18 cellular contexts compared by ENCODE assay signal in the genomic region with DNA sequence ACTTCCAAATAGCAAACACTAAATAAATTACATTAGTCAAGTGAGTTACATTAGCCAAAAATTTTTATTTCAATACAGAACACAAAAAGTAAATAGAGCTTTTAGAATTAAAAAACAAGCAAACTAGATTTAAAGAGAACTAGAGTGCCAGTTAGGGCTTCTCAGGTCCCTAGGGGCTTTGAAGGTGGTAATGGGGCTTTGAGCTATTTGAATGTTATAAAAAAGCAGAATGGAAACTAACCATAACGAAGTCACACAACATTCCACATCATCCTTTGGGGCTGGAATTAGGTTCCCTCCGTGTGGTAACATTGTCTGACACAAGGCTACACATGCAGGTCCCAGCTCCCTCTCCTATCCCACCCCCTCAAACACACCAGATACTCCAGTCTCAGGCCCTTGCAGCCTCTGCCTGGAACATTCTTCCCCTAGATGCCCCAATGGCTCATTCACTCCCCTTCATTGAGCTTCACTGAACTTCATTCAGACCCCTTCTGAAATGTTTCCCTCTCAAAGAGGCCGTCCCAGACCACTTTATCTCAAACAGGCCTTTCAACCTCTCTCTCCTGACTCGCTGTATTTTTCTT. TPM values are rescaled to one million over a fixed set of nuclear protein-coding genes. Genes with fewer than 3 reads are reported as not detected.
DNase-seq lines count a peak whose midpoint lies in the region; ATAC-seq, FAIRE-seq and TF ChIP-seq lines count a peak whose summit lies in the region.
"Had no signal": no experiment of that assay in that cellular context is flagged by ENCODE, and none has a peak within 500 bp of the region (broad histone marks: within the 10 kb centered on the region; RNA-seq: fewer than 3 reads in every experiment).

No MANE protein-coding gene starts in this region.

- H3K27ac ChIP-seq in KMS-11 = no peak overlapping the region
- no peak overlapping the region for H3K27ac ChIP-seq in GM12878 (ENCODE audit: control insufficient read depth, insufficient read depth)
- H3K27ac ChIP-seq: C4-2B had no signal

- no peaks in the 10 kb centered on the region for H3K4me1 Mint-ChIP-seq in activated CD4-positive, alpha-beta T cell treated with anti-CD3 and anti-CD28 coated beads, Interleukin-2, amount 10 ng/mL, durations not matched to agents 7 days and 5 days
- peaks cover 33% of the 10 kb centered on the region for H3K4me1 Mint-ChIP-seq in activated T-cell treated with anti-CD3 and anti-CD28 coated beads, Interleukin-2, amount 50 U/mL, for 4 hours (ENCODE audit: low read depth)

- RAD21 ChIA-PET in GM12878 (lab: Charles Lee; ENCODE audit: unreplicated experiment) = no interaction called here

- 11% methylated on average over 4 of the region's 4 CpGs for WGBS in GM12878 (ENCODE audit: insufficient coverage, insufficient replicate concordance, low lambda C conversion rate, missing lambda C conversion rate)

- peak overlapping the region; percentile 59; the same call in 1 of the 2 replicates for H3K4me2 ChIP-seq in KMS-11
- H3K4me2 ChIP-seq in GM12878 (ENCODE audit: control insufficient read depth, insufficient read depth) = no peak overlapping the region
- H3K4me2 ChIP-seq in skeletal muscle satellite cell (ENCODE audit: low read length) = peak overlapping the region; percentile 54

- no peak for ATAC-seq in GM12878
- ATAC-seq in HG02610 (IDR thresholded peaks at IDR 0.05; ENCODE audit: unreplicated experiment) = no peak
- ATAC-seq in activated T-cell treated with anti-CD3 and anti-CD28 coated beads, Interleukin-2, amount 50 U/mL, for 4 hours = no peak
- ATAC-seq: activated CD4-positive, CD25-positive, alpha-beta regulatory T cell treated with anti-CD3 and anti-CD28 coated beads, Interleukin-2, amount 50 U/mL, for 24 hours had no signal

- BruUV-seq in GM12878 (replicated peaks; lab: Mats Ljungman, UMichigan) = no TSS peak

- H3K9me3 ChIP-seq in GM12878 (replicated peaks; ENCODE audit: control insufficient read depth, insufficient read depth, low read length) (no peaks in the 10 kb centered on the region), skeletal muscle satellite cell (replicated peaks; ENCODE audit: low read length) (no peaks in the 10 kb centered on the region)

- H3K36me3 ChIP-seq in KMS-11 (ENCODE audit: insufficient read depth) (no peaks in the 10 kb centered on the region), GM12878 (ENCODE audit: control insufficient read depth in 2 of 2, insufficient read depth in 2 of 2, low read length in 1 of 2) (no peaks in the 10 kb centered on the region), skeletal muscle satellite cell (ENCODE audit: insufficient read depth, low read length) (no peaks in the 10 kb centered on the region)

- TF ChIP-seq EP300 in GM12878 (IDR thresholded peaks at IDR 0.05; ENCODE audit: borderline replicate concordance in 1 of 2, control insufficient read depth in 1 of 2, low read depth in 2 of 2, low read length in 2 of 2) = no peak

- H4K20me1 ChIP-seq in KMS-11 (ENCODE audit: insufficient read depth) = no peaks in the 10 kb centered on the region
- no peaks in the 10 kb centered on the region for H4K20me1 ChIP-seq in GM12878 (ENCODE audit: control insufficient read depth, insufficient read depth)

- no peak for TF ChIP-seq RAD21 in GM12878 (IDR thresholded peaks at IDR 0.05; ENCODE audit: insufficient read depth, low read depth, low read length)

- POLR2A ChIA-PET in GM12878 (lab: Charles Lee) = no interaction called here
- POLR2A ChIA-PET in activated CD4-positive, alpha-beta T cell treated with anti-CD3 and anti-CD28 coated beads, Interleukin-2, amount 10 ng/mL, durations not matched to agents 7 days and 5 days (lab: Charles Lee) = no interaction called here

- H3K9ac ChIP-seq in KMS-11 (no peak overlapping the region), GM12878 (ENCODE audit: control insufficient read depth, insufficient read depth, low read length) (no peak overlapping the region), skeletal muscle satellite cell (ENCODE audit: low read depth, low read length) (peak overlapping the region; percentile 24)

- H3K36me3 Mint-ChIP-seq in activated CD4-positive, alpha-beta T cell treated with anti-CD3 and anti-CD28 coated beads, Interleukin-2, amount 10 ng/mL, durations not matched to agents 7 days and 5 days (ENCODE audit: low read depth) = no peaks in the 10 kb centered on the region
- peaks cover 19% of the 10 kb centered on the region for H3K36me3 Mint-ChIP-seq in activated T-cell treated with anti-CD3 and anti-CD28 coated beads, Interleukin-2, amount 50 U/mL, for 4 hours (ENCODE audit: insufficient read depth)

- no peaks in the 10 kb centered on the region for H3K27me3 ChIP-seq in KMS-11 (ENCODE audit: insufficient read depth, low read depth)
- peaks cover 0 to 5% of the 10 kb centered on the region in 2 experiments; a peak in 2 of 4 replicates for H3K27me3 ChIP-seq in GM12878 (replicated peaks in 1 of 2; ENCODE audit: control insufficient read depth in 2 of 2, insufficient read depth in 2 of 2, low read length in 1 of 2)
- H3K27me3 ChIP-seq in skeletal muscle satellite cell (ENCODE audit: control insufficient read depth, insufficient read depth, low read length) = no peaks in the 10 kb centered on the region

- FAIRE-seq in GM12878 (lab: Jason Lieb, UNC) = no peak

- H2AFZ ChIP-seq in KMS-11 (ENCODE audit: low read depth) (no peak overlapping the region), GM12878 (ENCODE audit: control insufficient read depth, low read depth, low read length) (no peak overlapping the region)

- DNase-seq in CD1c-positive myeloid dendritic cell (ENCODE audit: extremely low spot score) = peak; percentile 15
- DNase-seq in GM12878 (ENCODE audit: low read depth, low spot score) = no peak
- no peak for DNase-seq in activated CD4-positive, alpha-beta T cell treated with anti-CD3 and anti-CD28 coated beads, Interleukin-2, amount 10 ng/mL, durations not matched to agents 7 days and 5 days
- no peak for DNase-seq in activated T-cell treated with anti-CD3 and anti-CD28 coated beads, Interleukin-2, amount 50 U/mL, for 4 hours
- DNase-seq: activated effector memory CD4-positive, alpha-beta T cell treated with Interleukin-2 at 50 U/mL for 16 hours; DMS53; head of caudate nucleus; MM.1S; NCI-H187 treated with DMSO at 0.1 percent for 48 hours; Right ventricle myocardium superior; stimulated activated CD4-positive, alpha-beta T cell treated with anti-CD3 and anti-CD28 coated beads, Interleukin-4, amount 100 ng/mL, for 1 hour; T-helper 2 cell had no signal

- SMC1A ChIA-PET in GM12878 (lab: Charles Lee; ENCODE audit: uncharacterized antibody, unreplicated experiment) = interaction anchor here (0.7 kb wide), 1 partner anchor 290 kb away, joined by 3 read pairs; no protein-coding TSS in a partner anchor

- intact Hi-C loops in GM12878 (cut with micrococcal nuclease; ENCODE audit: unreplicated experiment) = no loop called here

- CTCF ChIA-PET in GM12878 (lab: Yijun Ruan, JAX) = no interaction called here
- CTCF ChIA-PET in activated CD4-positive, alpha-beta T cell treated with anti-CD3 and anti-CD28 coated beads, Interleukin-2, amount 10 ng/mL, durations not matched to agents 7 days and 5 days (lab: Charles Lee) = interaction anchor here (0.6 to 1.0 kb wide), 2 partner anchors 10 to 43 kb away, joined by 3 read pairs; no protein-coding TSS in a partner anchor

- H3K27me3 Mint-ChIP-seq in activated CD4-positive, alpha-beta T cell treated with anti-CD3 and anti-CD28 coated beads, Interleukin-2, amount 10 ng/mL, durations not matched to agents 7 days and 5 days = no peaks in the 10 kb centered on the region
- no peaks in the 10 kb centered on the region for H3K27me3 Mint-ChIP-seq in activated T-cell treated with anti-CD3 and anti-CD28 coated beads, Interleukin-2, amount 50 U/mL, for 4 hours (ENCODE audit: low read depth)

- H3K9me3 Mint-ChIP-seq in activated CD4-positive, alpha-beta T cell treated with anti-CD3 and anti-CD28 coated beads, Interleukin-2, amount 10 ng/mL, durations not matched to agents 7 days and 5 days = no peaks in the 10 kb centered on the region
- H3K9me3 Mint-ChIP-seq in activated T-cell treated with anti-CD3 and anti-CD28 coated beads, Interleukin-2, amount 50 U/mL, for 4 hours = no peaks in the 10 kb centered on the region

- TF ChIP-seq CTCF in KMS-11 (conservative IDR thresholded peaks at IDR 0.05; ENCODE audit: low read depth, low read length) (no peak), GM12878 (IDR thresholded peaks at IDR 0.05 in 2 of 3, conservative IDR thresholded peaks at IDR 0.05 in 1 of 3; ENCODE audit: control insufficient read depth in 2 of 3, extremely low read depth in 1 of 3, insufficient read depth in 1 of 3, low read depth in 3 of 3, low read length in 3 of 3) (no peak)

- in situ Hi-C loops in GM12878 (cut with MboI) = no loop called here

- TF ChIP-seq POLR2A in GM12878 (IDR thresholded peaks at IDR 0.05; ENCODE audit: low read depth, low read length) = no peak

- H3K79me2 ChIP-seq in KMS-11 (ENCODE audit: insufficient read depth, low read depth) = peaks cover 36% of the 10 kb centered on the region
- no peaks in the 10 kb centered on the region for H3K79me2 ChIP-seq in GM12878 (ENCODE audit: control insufficient read depth, insufficient read depth, low read length)

- peaks cover 74% of the 10 kb centered on the region for H3K4me1 ChIP-seq in KMS-11 (ENCODE audit: low read depth, poor library complexity, severe bottlenecking)
- H3K4me1 ChIP-seq in GM12878 (ENCODE audit: control insufficient read depth, insufficient read depth, low read length) = no peaks in the 10 kb centered on the region
- peaks cover 38% of the 10 kb centered on the region for H3K4me1 ChIP-seq in skeletal muscle satellite cell (ENCODE audit: control insufficient read depth, insufficient read depth, low read length)

- H3K4me3 ChIP-seq in KMS-11 (IDR thresholded peaks at IDR 0.05; ENCODE audit: insufficient read depth, low read depth, low read length) (no peak overlapping the region), GM12878 (no peak overlapping the region), skeletal muscle satellite cell (ENCODE audit: low read length) (no peak overlapping the region)
- H3K4me3 ChIP-seq: lung had no signal

- no peak overlapping the region for H3K4me3 Mint-ChIP-seq in activated CD4-positive, alpha-beta T cell treated with anti-CD3 and anti-CD28 coated beads, Interleukin-2, amount 10 ng/mL, durations not matched to agents 7 days and 5 days
- H3K4me3 Mint-ChIP-seq in activated T-cell treated with anti-CD3 and anti-CD28 coated beads, Interleukin-2, amount 50 U/mL, for 4 hours = no peak overlapping the region

- no peak overlapping the region for H3K27ac Mint-ChIP-seq in activated CD4-positive, alpha-beta T cell treated with anti-CD3 and anti-CD28 coated beads, Interleukin-2, amount 10 ng/mL, durations not matched to agents 7 days and 5 days

RNA-seq across cellular contexts. Expression of a gene that starts 15.3 kb away (rescaled TPM):
- total RNA-seq in GM12878 (2013; cell fraction: nucleolus; rRNA removed) = 0.42 and 0.61 TPM in 2 replicates
- total RNA-seq in GM12878 (2014; rRNA removed) = not detected in 2 replicates
- 0.04 and 0.05 TPM in 2 replicates for total RNA-seq in GM12878 (2014; rRNA removed; fragmentation: Illumina TruSeq; extraction: Trizol)
- 0.24 and 0.82 TPM in 2 replicates for total RNA-seq in GM12878 (2021)
- not detected for polyA plus RNA-seq in GM12878 (2011; ENCODE audit: low read depth)
- polyA plus RNA-seq in GM12878 (2011; rRNA removed) = 0.19 TPM in 2 replicates
- polyA plus RNA-seq in GM12878 (2011; cell fraction: cytosol; rRNA removed) = 0.07 and 0.10 TPM in 2 replicates
- 0.09 and 0.10 TPM in 2 replicates for polyA plus RNA-seq in GM12878 (2011; cell fraction: nucleus; rRNA removed)
- 0.14 and 0.28 TPM in 2 replicates for polyA plus RNA-seq in GM12878 (2012)
- polyA plus RNA-seq in GM12878 (2014; fragmentation: Illumina TruSeq; extraction: Trizol) = 0.15 and 0.32 TPM in 2 replicates
- polyA plus RNA-seq in GM12878 (2014; fragmentation: Nextera tagmentation; extraction: Ambion mirVana) = under 1 TPM in 1 of 2 experiments, not detected in 1; 0.04 TPM
- polyA plus RNA-seq in GM12878 (2014; rRNA removed) = not detected in 2 replicates
- under 1 TPM; 0.13 to 0.29 TPM for polyA plus RNA-seq in GM12878 (2016; fragmentation: Nextera tagmentation; extraction: Ambion mirVana)
- 0.05 TPM in 1 of 2 replicates, not detected in the other for polyA minus RNA-seq in GM12878 (2011; rRNA and poly(A)+ RNA removed)
- polyA minus RNA-seq in GM12878 (2011; cell fraction: cytosol; rRNA and poly(A)+ RNA removed) = not detected in 2 replicates
- 0.12 and 0.19 TPM in 2 replicates for polyA minus RNA-seq in GM12878 (2011; cell fraction: nucleus; rRNA and poly(A)+ RNA removed)
- total RNA-seq in skeletal muscle satellite cell (2012; rRNA removed) = 5.0 and 7.1 TPM in 2 replicates
- total RNA-seq in activated CD4-positive, alpha-beta T cell treated with anti-CD3 and anti-CD28 coated beads, Interleukin-2, amount 10 ng/mL, durations not matched to agents 7 days and 5 days = 1 to 10 TPM; 5.2 to 7.6 TPM
- 10 to 100 TPM; 14.9 to 19.3 (median 19.0) TPM for total RNA-seq in activated T-cell treated with anti-CD3 and anti-CD28 coated beads, Interleukin-2, amount 50 U/mL, for 4 hours
